ENCODE assay signal across 1 cellular context in the genomic region with DNA sequence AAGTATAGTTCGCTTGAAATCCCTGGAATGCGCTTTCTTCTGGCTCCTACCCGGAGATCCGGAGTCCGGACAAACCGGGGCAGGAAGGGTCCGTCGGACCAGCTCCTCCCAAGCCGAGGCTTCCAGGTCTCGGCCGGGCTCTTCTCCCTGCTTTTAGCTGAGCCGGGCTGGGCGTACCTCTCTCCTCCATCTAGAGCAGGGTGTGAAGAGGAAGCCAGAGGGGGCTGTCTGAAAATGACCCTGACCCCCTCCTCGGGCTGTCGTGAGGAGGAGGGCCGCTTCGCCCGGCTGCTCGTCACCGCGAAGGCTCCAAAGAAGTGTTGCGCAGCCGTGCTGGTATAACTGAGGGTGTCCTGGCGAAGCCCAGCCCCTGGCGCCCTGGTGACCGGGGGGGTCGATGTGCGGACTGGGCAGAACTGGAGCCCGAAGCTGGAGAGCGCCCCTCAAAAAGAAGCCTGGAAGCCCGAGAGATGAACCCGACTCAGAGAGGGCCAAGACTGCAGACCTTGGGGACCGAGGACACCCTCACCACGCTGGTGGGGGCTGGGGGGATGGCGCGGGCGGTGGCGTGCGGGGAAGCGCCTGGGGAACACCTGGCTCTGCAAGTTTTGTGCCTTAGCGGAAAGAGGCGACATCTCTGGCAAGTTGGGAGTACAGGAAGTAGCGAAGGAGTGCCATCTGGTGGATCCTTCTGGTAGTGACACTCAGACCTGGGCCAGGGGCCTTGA.
TF ChIP-seq lines count a peak whose summit lies in the region.

No MANE protein-coding gene starts in this region.

TF ChIP-seq in HepG2, 621 proteins besides CTCF, POLR2A, EP300 and RAD21 (continued from another document and continues in another):
- TF ChIP-seq, protein P1, sequence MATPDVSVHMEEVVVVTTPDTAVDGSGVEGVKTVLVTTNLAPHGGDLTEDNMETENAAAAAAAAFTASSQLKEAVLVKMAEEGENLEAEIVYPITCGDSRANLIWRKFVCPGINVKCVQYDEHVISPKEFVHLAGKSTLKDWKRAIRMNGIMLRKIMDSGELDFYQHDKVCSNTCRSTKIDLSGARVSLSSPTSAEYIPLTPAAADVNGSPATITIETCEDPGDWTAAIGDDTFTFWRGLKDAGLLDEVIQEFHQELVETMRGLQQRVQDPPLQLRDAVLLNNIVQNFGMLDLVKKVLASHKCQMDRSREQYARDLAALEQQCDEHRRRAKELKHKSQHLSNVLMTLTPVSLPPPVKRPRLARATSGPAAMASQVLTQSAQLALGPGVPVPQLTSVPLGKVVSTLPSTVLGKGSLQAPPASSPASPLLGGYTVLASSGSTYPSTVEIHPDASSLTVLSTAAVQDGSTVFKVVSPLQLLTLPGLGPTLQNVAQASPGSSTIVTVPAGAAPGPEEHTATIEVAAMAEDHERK (CRISPR knock-in tag; IDR thresholded peaks at IDR 0.05; ENCODE audit: low read depth): no peak
- TF ChIP-seq RBM39 (IDR thresholded peaks at IDR 0.05; ENCODE audit: low read depth, low read length, poor library complexity, severe bottlenecking) (peak; percentile 17), ZKSCAN5 (CRISPR knock-in tag; IDR thresholded peaks at IDR 0.05) (no peak), ZNF460 (CRISPR knock-in tag; IDR thresholded peaks at IDR 0.05; ENCODE audit: borderline replicate concordance) (no peak), ZNF607 (CRISPR knock-in tag; IDR thresholded peaks at IDR 0.05; ENCODE audit: borderline replicate concordance) (no peak), ZNF17 (CRISPR knock-in tag; IDR thresholded peaks at IDR 0.05) (no peak), RFX1 (IDR thresholded peaks at IDR 0.05) (no peak), KDM6A (CRISPR knock-in tag; IDR thresholded peaks at IDR 0.05; ENCODE audit: low read depth) (no peak), ZNF614 (CRISPR knock-in tag; IDR thresholded peaks at IDR 0.05; ENCODE audit: borderline replicate concordance) (no peak), ZNF292 (CRISPR knock-in tag; IDR thresholded peaks at IDR 0.05; ENCODE audit: borderline replicate concordance, low read depth) (no peak), ZNF101 (CRISPR knock-in tag; IDR thresholded peaks at IDR 0.05; ENCODE audit: borderline replicate concordance, low read depth) (no peak), MBD4 (IDR thresholded peaks at IDR 0.05; ENCODE audit: borderline replicate concordance, low read length) (no peak), ZNF547 (CRISPR knock-in tag; IDR thresholded peaks at IDR 0.05) (no peak), ZSCAN31 (CRISPR knock-in tag; IDR thresholded peaks at IDR 0.05; ENCODE audit: low read depth) (no peak), ZFP62 (CRISPR knock-in tag; IDR thresholded peaks at IDR 0.05) (no peak), MTF2 (CRISPR knock-in tag; IDR thresholded peaks at IDR 0.05; ENCODE audit: borderline replicate concordance) (no peak), HMGA1 (CRISPR knock-in tag; conservative IDR thresholded peaks at IDR 0.05) (no peak), ZNF589 (CRISPR knock-in tag; conservative IDR thresholded peaks at IDR 0.05) (no peak), ELF1 (CRISPR knock-in tag; IDR thresholded peaks at IDR 0.05) (peak; percentile 58; the same call in 1 of the 2 replicates), ARNT2 (CRISPR knock-in tag; IDR thresholded peaks at IDR 0.05; ENCODE audit: low read depth) (peak; percentile 55; the same call in 1 of the 2 replicates), RFXANK (CRISPR knock-in tag; IDR thresholded peaks at IDR 0.05) (no peak), SAP130 (CRISPR knock-in tag; IDR thresholded peaks at IDR 0.05; ENCODE audit: low read depth) (peak; percentile 66), ZMYM3 (CRISPR knock-in tag; IDR thresholded peaks at IDR 0.05) (no peak; the same call in 1 of the 2 replicates), JUNB (CRISPR knock-in tag; IDR thresholded peaks at IDR 0.05; ENCODE audit: borderline replicate concordance) (no peak), NR2F6 (IDR thresholded peaks at IDR 0.05) (no peak), NR2F6 (CRISPR knock-in tag; IDR thresholded peaks at IDR 0.05) (no peak), ZSCAN29 (CRISPR knock-in tag; conservative IDR thresholded peaks at IDR 0.05) (no peak; the same call in 1 of the 2 replicates), DR1 (CRISPR knock-in tag; IDR thresholded peaks at IDR 0.05) (no peak), ZNF160 (CRISPR knock-in tag; IDR thresholded peaks at IDR 0.05) (peak; percentile 65; the same call in 1 of the 2 replicates), KMT2B (CRISPR knock-in tag; IDR thresholded peaks at IDR 0.05) (no peak), MTA1 (CRISPR knock-in tag; IDR thresholded peaks at IDR 0.05; ENCODE audit: borderline replicate concordance) (no peak; the same call in 1 of the 2 replicates), CBX2 (IDR thresholded peaks at IDR 0.05; ENCODE audit: low read depth, low read length) (no peak), CBX2 (CRISPR knock-in tag; IDR thresholded peaks at IDR 0.05; ENCODE audit: low read depth) (no peak), ZNF615 (CRISPR knock-in tag; IDR thresholded peaks at IDR 0.05; ENCODE audit: borderline replicate concordance) (no peak), BRCA1 (CRISPR knock-in tag; IDR thresholded peaks at IDR 0.05) (no peak), ZNF746 (CRISPR knock-in tag; IDR thresholded peaks at IDR 0.05) (no peak), RFXAP (CRISPR knock-in tag; IDR thresholded peaks at IDR 0.05; ENCODE audit: borderline replicate concordance) (no peak), ZNF205 (CRISPR knock-in tag; IDR thresholded peaks at IDR 0.05) (no peak), CREB1 (IDR thresholded peaks at IDR 0.05) (no peak), CREB1 (CRISPR knock-in tag; IDR thresholded peaks at IDR 0.05) (no peak), ZNF563 (CRISPR knock-in tag; IDR thresholded peaks at IDR 0.05) (no peak), PAX8 (CRISPR knock-in tag; IDR thresholded peaks at IDR 0.05; ENCODE audit: borderline replicate concordance) (no peak)
- TF ChIP-seq, protein P2, sequence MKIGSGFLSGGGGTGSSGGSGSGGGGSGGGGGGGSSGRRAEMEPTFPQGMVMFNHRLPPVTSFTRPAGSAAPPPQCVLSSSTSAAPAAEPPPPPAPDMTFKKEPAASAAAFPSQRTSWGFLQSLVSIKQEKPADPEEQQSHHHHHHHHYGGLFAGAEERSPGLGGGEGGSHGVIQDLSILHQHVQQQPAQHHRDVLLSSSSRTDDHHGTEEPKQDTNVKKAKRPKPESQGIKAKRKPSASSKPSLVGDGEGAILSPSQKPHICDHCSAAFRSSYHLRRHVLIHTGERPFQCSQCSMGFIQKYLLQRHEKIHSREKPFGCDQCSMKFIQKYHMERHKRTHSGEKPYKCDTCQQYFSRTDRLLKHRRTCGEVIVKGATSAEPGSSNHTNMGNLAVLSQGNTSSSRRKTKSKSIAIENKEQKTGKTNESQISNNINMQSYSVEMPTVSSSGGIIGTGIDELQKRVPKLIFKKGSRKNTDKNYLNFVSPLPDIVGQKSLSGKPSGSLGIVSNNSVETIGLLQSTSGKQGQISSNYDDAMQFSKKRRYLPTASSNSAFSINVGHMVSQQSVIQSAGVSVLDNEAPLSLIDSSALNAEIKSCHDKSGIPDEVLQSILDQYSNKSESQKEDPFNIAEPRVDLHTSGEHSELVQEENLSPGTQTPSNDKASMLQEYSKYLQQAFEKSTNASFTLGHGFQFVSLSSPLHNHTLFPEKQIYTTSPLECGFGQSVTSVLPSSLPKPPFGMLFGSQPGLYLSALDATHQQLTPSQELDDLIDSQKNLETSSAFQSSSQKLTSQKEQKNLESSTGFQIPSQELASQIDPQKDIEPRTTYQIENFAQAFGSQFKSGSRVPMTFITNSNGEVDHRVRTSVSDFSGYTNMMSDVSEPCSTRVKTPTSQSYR (CRISPR knock-in tag; IDR thresholded peaks at IDR 0.05; ENCODE audit: borderline replicate concordance): peak; percentile 24; the same call in 1 of the 2 replicates
- TF ChIP-seq, protein P3, sequence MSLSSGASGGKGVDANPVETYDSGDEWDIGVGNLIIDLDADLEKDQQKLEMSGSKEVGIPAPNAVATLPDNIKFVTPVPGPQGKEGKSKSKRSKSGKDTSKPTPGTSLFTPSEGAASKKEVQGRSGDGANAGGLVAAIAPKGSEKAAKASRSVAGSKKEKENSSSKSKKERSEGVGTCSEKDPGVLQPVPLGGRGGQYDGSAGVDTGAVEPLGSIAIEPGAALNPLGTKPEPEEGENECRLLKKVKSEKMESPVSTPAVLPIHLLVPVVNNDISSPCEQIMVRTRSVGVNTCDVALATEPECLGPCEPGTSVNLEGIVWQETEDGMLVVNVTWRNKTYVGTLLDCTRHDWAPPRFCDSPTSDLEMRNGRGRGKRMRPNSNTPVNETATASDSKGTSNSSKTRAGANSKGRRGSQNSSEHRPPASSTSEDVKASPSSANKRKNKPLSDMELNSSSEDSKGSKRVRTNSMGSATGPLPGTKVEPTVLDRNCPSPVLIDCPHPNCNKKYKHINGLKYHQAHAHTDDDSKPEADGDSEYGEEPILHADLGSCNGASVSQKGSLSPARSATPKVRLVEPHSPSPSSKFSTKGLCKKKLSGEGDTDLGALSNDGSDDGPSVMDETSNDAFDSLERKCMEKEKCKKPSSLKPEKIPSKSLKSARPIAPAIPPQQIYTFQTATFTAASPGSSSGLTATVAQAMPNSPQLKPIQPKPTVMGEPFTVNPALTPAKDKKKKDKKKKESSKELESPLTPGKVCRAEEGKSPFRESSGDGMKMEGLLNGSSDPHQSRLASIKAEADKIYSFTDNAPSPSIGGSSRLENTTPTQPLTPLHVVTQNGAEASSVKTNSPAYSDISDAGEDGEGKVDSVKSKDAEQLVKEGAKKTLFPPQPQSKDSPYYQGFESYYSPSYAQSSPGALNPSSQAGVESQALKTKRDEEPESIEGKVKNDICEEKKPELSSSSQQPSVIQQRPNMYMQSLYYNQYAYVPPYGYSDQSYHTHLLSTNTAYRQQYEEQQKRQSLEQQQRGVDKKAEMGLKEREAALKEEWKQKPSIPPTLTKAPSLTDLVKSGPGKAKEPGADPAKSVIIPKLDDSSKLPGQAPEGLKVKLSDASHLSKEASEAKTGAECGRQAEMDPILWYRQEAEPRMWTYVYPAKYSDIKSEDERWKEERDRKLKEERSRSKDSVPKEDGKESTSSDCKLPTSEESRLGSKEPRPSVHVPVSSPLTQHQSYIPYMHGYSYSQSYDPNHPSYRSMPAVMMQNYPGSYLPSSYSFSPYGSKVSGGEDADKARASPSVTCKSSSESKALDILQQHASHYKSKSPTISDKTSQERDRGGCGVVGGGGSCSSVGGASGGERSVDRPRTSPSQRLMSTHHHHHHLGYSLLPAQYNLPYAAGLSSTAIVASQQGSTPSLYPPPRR (CRISPR knock-in tag; IDR thresholded peaks at IDR 0.05; ENCODE audit: borderline replicate concordance): no peak
- TF ChIP-seq, protein P4, sequence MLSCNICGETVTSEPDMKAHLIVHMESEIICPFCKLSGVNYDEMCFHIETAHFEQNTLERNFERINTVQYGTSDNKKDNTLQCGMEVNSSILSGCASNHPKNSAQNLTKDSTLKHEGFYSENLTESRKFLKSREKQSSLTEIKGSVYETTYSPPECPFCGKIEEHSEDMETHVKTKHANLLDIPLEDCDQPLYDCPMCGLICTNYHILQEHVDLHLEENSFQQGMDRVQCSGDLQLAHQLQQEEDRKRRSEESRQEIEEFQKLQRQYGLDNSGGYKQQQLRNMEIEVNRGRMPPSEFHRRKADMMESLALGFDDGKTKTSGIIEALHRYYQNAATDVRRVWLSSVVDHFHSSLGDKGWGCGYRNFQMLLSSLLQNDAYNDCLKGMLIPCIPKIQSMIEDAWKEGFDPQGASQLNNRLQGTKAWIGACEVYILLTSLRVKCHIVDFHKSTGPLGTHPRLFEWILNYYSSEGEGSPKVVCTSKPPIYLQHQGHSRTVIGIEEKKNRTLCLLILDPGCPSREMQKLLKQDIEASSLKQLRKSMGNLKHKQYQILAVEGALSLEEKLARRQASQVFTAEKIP (CRISPR knock-in tag; IDR thresholded peaks at IDR 0.05; ENCODE audit: borderline replicate concordance): no peak
- TF ChIP-seq, protein P5, sequence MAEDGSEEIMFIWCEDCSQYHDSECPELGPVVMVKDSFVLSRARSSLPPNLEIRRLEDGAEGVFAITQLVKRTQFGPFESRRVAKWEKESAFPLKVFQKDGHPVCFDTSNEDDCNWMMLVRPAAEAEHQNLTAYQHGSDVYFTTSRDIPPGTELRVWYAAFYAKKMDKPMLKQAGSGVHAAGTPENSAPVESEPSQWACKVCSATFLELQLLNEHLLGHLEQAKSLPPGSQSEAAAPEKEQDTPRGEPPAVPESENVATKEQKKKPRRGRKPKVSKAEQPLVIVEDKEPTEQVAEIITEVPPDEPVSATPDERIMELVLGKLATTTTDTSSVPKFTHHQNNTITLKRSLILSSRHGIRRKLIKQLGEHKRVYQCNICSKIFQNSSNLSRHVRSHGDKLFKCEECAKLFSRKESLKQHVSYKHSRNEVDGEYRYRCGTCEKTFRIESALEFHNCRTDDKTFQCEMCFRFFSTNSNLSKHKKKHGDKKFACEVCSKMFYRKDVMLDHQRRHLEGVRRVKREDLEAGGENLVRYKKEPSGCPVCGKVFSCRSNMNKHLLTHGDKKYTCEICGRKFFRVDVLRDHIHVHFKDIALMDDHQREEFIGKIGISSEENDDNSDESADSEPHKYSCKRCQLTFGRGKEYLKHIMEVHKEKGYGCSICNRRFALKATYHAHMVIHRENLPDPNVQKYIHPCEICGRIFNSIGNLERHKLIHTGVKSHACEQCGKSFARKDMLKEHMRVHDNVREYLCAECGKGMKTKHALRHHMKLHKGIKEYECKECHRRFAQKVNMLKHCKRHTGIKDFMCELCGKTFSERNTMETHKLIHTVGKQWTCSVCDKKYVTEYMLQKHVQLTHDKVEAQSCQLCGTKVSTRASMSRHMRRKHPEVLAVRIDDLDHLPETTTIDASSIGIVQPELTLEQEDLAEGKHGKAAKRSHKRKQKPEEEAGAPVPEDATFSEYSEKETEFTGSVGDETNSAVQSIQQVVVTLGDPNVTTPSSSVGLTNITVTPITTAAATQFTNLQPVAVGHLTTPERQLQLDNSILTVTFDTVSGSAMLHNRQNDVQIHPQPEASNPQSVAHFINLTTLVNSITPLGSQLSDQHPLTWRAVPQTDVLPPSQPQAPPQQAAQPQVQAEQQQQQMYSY (CRISPR knock-in tag; IDR thresholded peaks at IDR 0.05): peak; percentile 25; the same call in 1 of the 2 replicates
- TF ChIP-seq, protein P6, sequence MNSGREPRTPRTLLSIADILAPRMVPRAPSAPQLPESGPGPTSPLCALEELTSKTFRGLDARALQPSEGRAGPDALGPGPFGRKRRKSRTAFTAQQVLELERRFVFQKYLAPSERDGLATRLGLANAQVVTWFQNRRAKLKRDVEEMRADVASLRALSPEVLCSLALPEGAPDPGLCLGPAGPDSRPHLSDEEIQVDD (CRISPR knock-in tag; IDR thresholded peaks at IDR 0.05; ENCODE audit: borderline replicate concordance): 0 out of 2 replicates have a peak, but pooled peaks have one; percentile 52
- TF ChIP-seq, protein P7, sequence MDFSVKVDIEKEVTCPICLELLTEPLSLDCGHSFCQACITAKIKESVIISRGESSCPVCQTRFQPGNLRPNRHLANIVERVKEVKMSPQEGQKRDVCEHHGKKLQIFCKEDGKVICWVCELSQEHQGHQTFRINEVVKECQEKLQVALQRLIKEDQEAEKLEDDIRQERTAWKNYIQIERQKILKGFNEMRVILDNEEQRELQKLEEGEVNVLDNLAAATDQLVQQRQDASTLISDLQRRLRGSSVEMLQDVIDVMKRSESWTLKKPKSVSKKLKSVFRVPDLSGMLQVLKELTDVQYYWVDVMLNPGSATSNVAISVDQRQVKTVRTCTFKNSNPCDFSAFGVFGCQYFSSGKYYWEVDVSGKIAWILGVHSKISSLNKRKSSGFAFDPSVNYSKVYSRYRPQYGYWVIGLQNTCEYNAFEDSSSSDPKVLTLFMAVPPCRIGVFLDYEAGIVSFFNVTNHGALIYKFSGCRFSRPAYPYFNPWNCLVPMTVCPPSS (IDR thresholded peaks at IDR 0.05): no peak
